In genomic region chr21:42644223-42645208, GRCh38 we compare ENCODE assay signal across 17 cellular contexts. TPM values are rescaled to one million over a fixed set of nuclear protein-coding genes. Genes with fewer than 3 reads are reported as not detected.
DNase-seq lines count a peak whose midpoint lies in the region; ATAC-seq and TF ChIP-seq lines count a peak whose summit lies in the region.
"Had no signal": no experiment of that assay in that cellular context is flagged by ENCODE, and none has a peak within 500 bp of the region (broad histone marks: within the 10 kb centered on the region; RNA-seq: fewer than 3 reads in every experiment).

No MANE protein-coding gene starts in this region.

- H3K36me3 ChIP-seq in IMR-90 (ENCODE audit: control insufficient read depth, insufficient read depth, low read length) (no peaks in the 10 kb centered on the region), body of pancreas (replicated peaks in 1 of 2; ENCODE audit: insufficient read depth in 1 of 2, low read depth in 2 of 2) (no peaks in the 10 kb centered on the region)
- H3K36me3 ChIP-seq: suprapubic skin had no signal

- H4K8ac ChIP-seq in IMR-90 (ENCODE audit: low read depth in 2 of 2, low read length in 2 of 2) = no peak overlapping the region

- H3K9me3 Mint-ChIP-seq in endothelial cell (ENCODE audit: unreplicated experiment) = no peaks in the 10 kb centered on the region
- H3K9me3 Mint-ChIP-seq: endodermal cell had no signal

- H3K27ac Mint-ChIP-seq in endothelial cell (ENCODE audit: unreplicated experiment) = no peak overlapping the region
- H3K27ac Mint-ChIP-seq: endodermal cell had no signal

- peaks cover 3% of the 10 kb centered on the region for H3K4me1 Mint-ChIP-seq in endothelial cell (ENCODE audit: unreplicated experiment)

- intact Hi-C loops in IMR-90 (cut with micrococcal nuclease) = no loop called here
- intact Hi-C loops in left ventricle myocardium superior (cut with micrococcal nuclease) = no loop called here
- intact Hi-C loops in body of pancreas (cut with DNase I) = no loop called here

- dilution Hi-C loops in IMR-90 (cut with HindIII; ENCODE audit: low sequenced_read_pairs, unreplicated experiment) = no loop called here

- no peaks in the 10 kb centered on the region for H3K9me1 ChIP-seq in IMR-90 (ENCODE audit: insufficient read depth, low read length)

- H2AK9ac ChIP-seq in IMR-90 (replicated peaks; ENCODE audit: low read depth, low read length, poor library complexity) = no peak overlapping the region

- H3K4ac ChIP-seq in IMR-90 (ENCODE audit: low read depth, low read length) = no peak overlapping the region

- no peak overlapping the region for H4K5ac ChIP-seq in IMR-90 (ENCODE audit: low read depth, low read length)

- no peaks in the 10 kb centered on the region for H3K79me1 ChIP-seq in IMR-90 (ENCODE audit: low read depth in 1 of 2, low read length in 2 of 2)

- no peak overlapping the region for H3K4me3 Mint-ChIP-seq in endothelial cell (ENCODE audit: unreplicated experiment)
- H3K4me3 Mint-ChIP-seq: endodermal cell had no signal

- POLR2A ChIA-PET in IMR-90 (lab: Charles Lee; ENCODE audit: unreplicated experiment) = no interaction called here

- no peak overlapping the region for H2BK5ac ChIP-seq in IMR-90 (ENCODE audit: low read depth, low read length, poor library complexity, severe bottlenecking)

- no peak for TF ChIP-seq CTCF in IMR-90 (conservative IDR thresholded peaks at IDR 0.05; ENCODE audit: low read depth, low read length)
- TF ChIP-seq CTCF in endothelial cell (IDR thresholded peaks at IDR 0.05; ENCODE audit: unreplicated experiment) = no peak
- TF ChIP-seq CTCF in body of pancreas (IDR thresholded peaks at IDR 0.05) = no peak

- H2BK120ac ChIP-seq in IMR-90 (ENCODE audit: low read depth, low read length) = no peak overlapping the region

- no peaks in the 10 kb centered on the region for H3K36me3 Mint-ChIP-seq in endothelial cell (ENCODE audit: low read depth, unreplicated experiment)

- H3K9me3 ChIP-seq in IMR-90 (ENCODE audit: control insufficient read depth, insufficient read depth, low read length) = no peaks in the 10 kb centered on the region
- H3K9me3 ChIP-seq in body of pancreas = no peaks in the 10 kb centered on the region
- H3K9me3 ChIP-seq: suprapubic skin had no signal

- DNase-seq in IMR-90 (peak; percentile 73), astrocyte of the hippocampus (ENCODE audit: low read depth, low spot score) (peak; percentile 42), left ventricle myocardium superior (peak; percentile 6), non-pigmented ciliary epithelial cell (ENCODE audit: low read depth) (peak; percentile 8), endothelial cell (ENCODE audit: low spot score) (no peak), body of pancreas (no peak), SHP77 (lab: John Stamatoyannopoulos, UW) (no peak)
- no peak for DNase-seq in activated CD8-positive, alpha-beta memory T cell treated with anti-CD3 and anti-CD28 coated beads for 24 hours
- DNase-seq: activated CD4-positive, CD25-positive, alpha-beta regulatory T cell treated with anti-CD3 and anti-CD28 coated beads, Interleukin-2, amount 50 U/mL, for 72 hours; endodermal cell; foreskin keratinocyte; MV-4-11; NCI-H2107; NCI-H526; small intestine had no signal

- CTCF ChIA-PET in IMR-90 (lab: Yijun Ruan, JAX) = no interaction called here

- no peak overlapping the region for H3K9ac ChIP-seq in IMR-90 (ENCODE audit: low read depth, low read length)
- H3K9ac ChIP-seq: parathyroid adenoma had no signal

- H3K27me3 Mint-ChIP-seq in endothelial cell (ENCODE audit: unreplicated experiment) = peaks cover 2% of the 10 kb centered on the region

- H3K23ac ChIP-seq in IMR-90 (ENCODE audit: low read depth, low read length) = no peak overlapping the region

- H3K4me3 ChIP-seq in IMR-90 (ENCODE audit: insufficient read depth, low read depth, low read length) = no peak overlapping the region
- H3K4me3 ChIP-seq in body of pancreas = no peak overlapping the region
- H3K4me3 ChIP-seq: suprapubic skin had no signal

- ATAC-seq in IMR-90 (ENCODE audit: low read depth) (peak; percentile 86), left ventricle myocardium superior (no peak), body of pancreas (no peak)
- ATAC-seq: foreskin keratinocyte had no signal

- H4K20me1 ChIP-seq in IMR-90 (ENCODE audit: insufficient read depth, low read length) = no peaks in the 10 kb centered on the region

- 0 out of 2 replicates have a peak overlapping the region, but pooled peaks have one; percentile 15 for H3K4me2 ChIP-seq in IMR-90 (ENCODE audit: low read depth, low read length)

- H3K18ac ChIP-seq in IMR-90 (ENCODE audit: low read depth, low read length) = no peak overlapping the region

- H3K27ac ChIP-seq in IMR-90 (ENCODE audit: insufficient read depth, low read length) (no peak overlapping the region; the same call in 1 of the 2 replicates), body of pancreas (no peak overlapping the region)
- H3K27ac ChIP-seq: foreskin keratinocyte, parathyroid adenoma, suprapubic skin had no signal

- H3K14ac ChIP-seq in IMR-90 (replicated peaks; ENCODE audit: low read depth, low read length) = no peak overlapping the region

- H3K27me3 ChIP-seq in IMR-90 (ENCODE audit: control insufficient read depth, insufficient read depth, low read length) (no peaks in the 10 kb centered on the region; the same call in 1 of the 2 replicates), body of pancreas (no peaks in the 10 kb centered on the region)

- no TSS peak for BruUV-seq in IMR-90 (replicated peaks; lab: Mats Ljungman, UMichigan)

- H2AK5ac ChIP-seq in IMR-90 (ENCODE audit: low read depth, low read length) = 0 out of 2 replicates have a peak overlapping the region, but pooled peaks have one; percentile 35

- TF ChIP-seq POLR2A in IMR-90 (IDR thresholded peaks at IDR 0.05; ENCODE audit: low read depth, low read length) (no peak), body of pancreas (IDR thresholded peaks at IDR 0.05) (no peak)

- H2BK20ac ChIP-seq in IMR-90 (ENCODE audit: low read depth, low read length) = no peak overlapping the region

- TF ChIP-seq RAD21 in IMR-90 (IDR thresholded peaks at IDR 0.05; ENCODE audit: low read length) = no peak

- 47% methylated on average over 3 of the region's 21 CpGs; no CpG with 5 or more reads in 1 of the 2 experiments for WGBS in IMR-90 (ENCODE audit: extremely low coverage in 2 of 2, insufficient read length in 1 of 2), 2 experiments
- 60% methylated on average over 16 to 21 of the region's 21 CpGs for WGBS in body of pancreas, 2 donors

- H3K4me1 ChIP-seq in IMR-90 (ENCODE audit: control insufficient read depth, insufficient read depth, low read length) (peaks cover 11% of the 10 kb centered on the region), body of pancreas (peaks cover 14% of the 10 kb centered on the region)
- H3K4me1 ChIP-seq: foreskin keratinocyte, parathyroid adenoma had no signal

- H2AFZ ChIP-seq in IMR-90 (replicated peaks; ENCODE audit: low read length, poor library complexity) = peak overlapping the region; percentile 2
- H2AFZ ChIP-seq: parathyroid adenoma had no signal

- H3K56ac ChIP-seq in IMR-90 (ENCODE audit: extremely low read depth, insufficient read depth, low read length) = no peak overlapping the region

- no peak overlapping the region; the same call in 1 of the 2 replicates for H4K91ac ChIP-seq in IMR-90 (ENCODE audit: insufficient read depth, low read depth, low read length)

- no peak overlapping the region for H2BK15ac ChIP-seq in IMR-90 (ENCODE audit: low read depth, low read length)

- in situ Hi-C loops in IMR-90 (cut with MboI; ENCODE audit: low sequenced_read_pairs) = no loop called here

TF ChIP-seq in IMR-90, 13 proteins besides CTCF, POLR2A, EP300 and RAD21:
- TF ChIP-seq MAZ (IDR thresholded peaks at IDR 0.05; ENCODE audit: borderline replicate concordance, low read depth, low read length) (no peak), CEBPB (IDR thresholded peaks at IDR 0.05; ENCODE audit: low read depth, low read length) (peak; percentile 19; the same call in 1 of the 2 replicates)

RNA-seq across cellular contexts. Expression of gene PDE9A, which starts 8.9 kb away (rescaled TPM):
- total RNA-seq in IMR-90 (2012; rRNA removed) (0.56 and 0.90 TPM in 2 replicates), left ventricle myocardium superior (4.1 TPM), endothelial cell (ENCODE audit: unreplicated experiment) (20.7 TPM), body of pancreas (1 to 10 TPM; 5.2 to 7.9 TPM)
- polyA plus RNA-seq in IMR-90 (2012; rRNA removed) = 0.89 and 1.1 TPM in 2 replicates
- 0.63 and 1.4 TPM in 2 replicates for polyA plus RNA-seq in IMR-90 (2012; cell fraction: cytosol; rRNA removed)
- 0.84 and 1.3 TPM in 2 replicates for polyA plus RNA-seq in IMR-90 (2012; cell fraction: nucleus; rRNA removed; ENCODE audit: low replicate concordance)

Comparison
In these comparisons a context has a peak if more than half of its experiments do, and no peak if none do; other contexts are left out.
1. DNase-seq: peak in IMR-90 (single experiment), astrocyte of the hippocampus (single experiment), left ventricle myocardium superior (single experiment) and non-pigmented ciliary epithelial cell (single experiment); none in endothelial cell (single experiment), body of pancreas (0 of 4), activated CD8-positive, alpha-beta memory T cell treated with anti-CD3 and anti-CD28 coated beads for 24 hours (single experiment) and SHP77 (0 of 2).